9 cellular contexts compared by ENCODE assay signal in genomic region chr11:46330154-46330886, GRCh38. TPM values are rescaled to one million over a fixed set of nuclear protein-coding genes. Genes with fewer than 3 reads are reported as not detected.
DNase-seq lines count a peak whose midpoint lies in the region; ATAC-seq and TF ChIP-seq lines count a peak whose summit lies in the region.
"Had no signal": no experiment of that assay in that cellular context is flagged by ENCODE, and none has a peak within 500 bp of the region (broad histone marks: within the 10 kb centered on the region; RNA-seq: fewer than 3 reads in every experiment).

No MANE protein-coding gene starts in this region.

- H2BK15ac ChIP-seq in mesendoderm (replicated peaks; ENCODE audit: low read depth): no peak overlapping the region

- no peak for ATAC-seq in stimulated activated naive CD8-positive, alpha-beta T cell treated with anti-CD3 and anti-CD28 coated beads, Interleukin-15, amount 100 ng/mL, for 72 hours
- ATAC-seq in stimulated activated naive CD8-positive, alpha-beta T cell treated with anti-CD3 and anti-CD28 coated beads, Interleukin-15, Interleukin-2, amounts not matched to agents 100 U/mL and 50 U/mL, for 24 hours: no peak
- ATAC-seq in stimulated activated effector memory CD8-positive, alpha-beta T cell treated with anti-CD3 and anti-CD28 coated beads, Interleukin-12 subunit alpha, Interleukin-12 subunit beta, amount 100 ng/mL, for 72 hours: no peak

- no peak for DNase-seq in stimulated activated naive CD8-positive, alpha-beta T cell treated with anti-CD3 and anti-CD28 coated beads, Interleukin-15, amount 100 ng/mL, for 72 hours
- no peak for DNase-seq in stimulated activated naive CD8-positive, alpha-beta T cell treated with anti-CD3 and anti-CD28 coated beads, Interleukin-15, Interleukin-2, amounts not matched to agents 100 U/mL and 50 U/mL, for 24 hours
- DNase-seq in NCI-H2227 treated with DMSO at 0.1 percent for 48 hours (lab: John Stamatoyannopoulos, UW) (peak; percentile 93), erythroblast (lab: John Stamatoyannopoulos, UW) (no peak), mammary epithelial cell (no peak), mesendoderm (no peak)
- no peak for DNase-seq in stimulated activated effector memory CD8-positive, alpha-beta T cell treated with anti-CD3 and anti-CD28 coated beads, Interleukin-12 subunit alpha, Interleukin-12 subunit beta, amount 100 ng/mL, for 72 hours (ENCODE audit: low spot score in 2 of 2)
- DNase-seq: NCI-H510A treated with DMSO at 0.1 percent for 48 hours had no signal

- in situ Hi-C loops in mammary epithelial cell (cut with MboI; ENCODE audit: low sequenced_read_pairs in 2 of 2): no loop called here

- H3K27ac ChIP-seq in ectodermal cell (ENCODE audit: insufficient read depth, low read depth, low read length, poor library complexity, severe bottlenecking): peak overlapping the region; percentile 84
- H3K27ac ChIP-seq in mammary epithelial cell (ENCODE audit: insufficient read depth, low read depth, low read length): no peak overlapping the region
- H3K27ac ChIP-seq in mesendoderm (ENCODE audit: low read depth, low read length): no peak overlapping the region

- H4K5ac ChIP-seq in mesendoderm (ENCODE audit: low read length): no peak overlapping the region

- no peak for TF ChIP-seq POLR2A in erythroblast (IDR thresholded peaks at IDR 0.05; ENCODE audit: low read length)

- H3K9me3 Mint-ChIP-seq in stimulated activated naive CD8-positive, alpha-beta T cell treated with anti-CD3 and anti-CD28 coated beads, Interleukin-15, amount 100 ng/mL, for 72 hours: no peaks in the 10 kb centered on the region
- H3K9me3 Mint-ChIP-seq in stimulated activated effector memory CD8-positive, alpha-beta T cell treated with anti-CD3 and anti-CD28 coated beads, Interleukin-12 subunit alpha, Interleukin-12 subunit beta, amount 100 ng/mL, for 72 hours: no peaks in the 10 kb centered on the region

- TF ChIP-seq CTCF in mammary epithelial cell (conservative IDR thresholded peaks at IDR 0.05 in 1 of 2, IDR thresholded peaks at IDR 0.05 in 1 of 2; ENCODE audit: extremely low read depth in 1 of 2, insufficient read depth in 1 of 2, low read depth in 1 of 2, low read length in 2 of 2): no peak

- peaks cover 23% of the 10 kb centered on the region for H3K27me3 ChIP-seq in ectodermal cell (ENCODE audit: control insufficient read depth, insufficient read depth, low read length, poor library complexity, severe bottlenecking)
- peaks cover 26% of the 10 kb centered on the region for H3K27me3 ChIP-seq in mammary epithelial cell (ENCODE audit: insufficient read depth, low read length)
- peaks cover 10% of the 10 kb centered on the region for H3K27me3 ChIP-seq in mesendoderm (ENCODE audit: insufficient read depth, low read length, poor library complexity)

- H3K4me3 Mint-ChIP-seq in stimulated activated naive CD8-positive, alpha-beta T cell treated with anti-CD3 and anti-CD28 coated beads, Interleukin-15, amount 100 ng/mL, for 72 hours: peak overlapping the region; percentile 57 to 65
- no peak overlapping the region for H3K4me3 Mint-ChIP-seq in stimulated activated effector memory CD8-positive, alpha-beta T cell treated with anti-CD3 and anti-CD28 coated beads, Interleukin-12 subunit alpha, Interleukin-12 subunit beta, amount 100 ng/mL, for 72 hours

- WGBS in ectodermal cell, 2 experiments: 18 to 22% methylated on average over 11 of the region's 11 CpGs
- 50% methylated on average over 10 of the region's 11 CpGs for WGBS in mammary epithelial cell (ENCODE audit: low coverage, missing lambda C conversion rate)
- no CpG with 5 or more reads among the region's 11 CpGs for WGBS in mesendoderm (ENCODE audit: extremely low coverage, insufficient coverage, low lambda C conversion rate)

- intact Hi-C loops in mammary epithelial cell (cut with micrococcal nuclease): no loop called here

- no peak overlapping the region for H3K56ac ChIP-seq in mesendoderm (ENCODE audit: low read length)

- H3K4me1 ChIP-seq in ectodermal cell (ENCODE audit: control insufficient read depth, insufficient read depth, low read length) (peaks cover 41% of the 10 kb centered on the region), mammary epithelial cell (ENCODE audit: insufficient read depth, low read length) (peaks cover 10% of the 10 kb centered on the region), mesendoderm (ENCODE audit: control insufficient read depth, low read depth, low read length) (peaks cover 7% of the 10 kb centered on the region)

- H2BK120ac ChIP-seq in mesendoderm (ENCODE audit: low read depth, low read length): no peak overlapping the region

- H2AFZ ChIP-seq in mammary epithelial cell (ENCODE audit: low read depth, low read length): no peak overlapping the region

- H2BK5ac ChIP-seq in mesendoderm (ENCODE audit: low read length): no peak overlapping the region

- H3K4me2 ChIP-seq in mammary epithelial cell (ENCODE audit: insufficient read depth, low read depth, low read length) (no peak overlapping the region), mesendoderm (ENCODE audit: low read length) (no peak overlapping the region)

- no peak overlapping the region for H3K18ac ChIP-seq in mesendoderm (ENCODE audit: low read length)

- no peak overlapping the region for H3K23ac ChIP-seq in mesendoderm (ENCODE audit: low read length)

- H4K8ac ChIP-seq in mesendoderm (ENCODE audit: low read depth, low read length): no peak overlapping the region

- no peaks in the 10 kb centered on the region for H3K9me3 ChIP-seq in ectodermal cell (ENCODE audit: control insufficient read depth, low read length)
- H3K9me3 ChIP-seq in mammary epithelial cell (replicated peaks; ENCODE audit: insufficient read depth, low read length): no peaks in the 10 kb centered on the region

- H3K36me3 ChIP-seq in ectodermal cell (ENCODE audit: control insufficient read depth, insufficient read depth, low read length) (no peaks in the 10 kb centered on the region), mammary epithelial cell (ENCODE audit: insufficient read depth, low read length) (no peaks in the 10 kb centered on the region), mesendoderm (ENCODE audit: control insufficient read depth, insufficient read depth, low read length) (no peaks in the 10 kb centered on the region)

- H3K36me3 Mint-ChIP-seq in stimulated activated effector memory CD8-positive, alpha-beta T cell treated with anti-CD3 and anti-CD28 coated beads, Interleukin-12 subunit alpha, Interleukin-12 subunit beta, amount 100 ng/mL, for 72 hours: no peaks in the 10 kb centered on the region

- H3K4me3 ChIP-seq in ectodermal cell (ENCODE audit: insufficient read depth, low read depth, low read length) (peak overlapping the region; percentile 6), mammary epithelial cell (replicated peaks in 1 of 3; ENCODE audit: insufficient read depth in 1 of 3, low read depth in 2 of 3, low read length in 3 of 3) (no peak overlapping the region), mesendoderm (ENCODE audit: low read length) (no peak overlapping the region)

- H3K27ac Mint-ChIP-seq in stimulated activated naive CD8-positive, alpha-beta T cell treated with anti-CD3 and anti-CD28 coated beads, Interleukin-15, amount 100 ng/mL, for 72 hours: no peak overlapping the region
- H3K27ac Mint-ChIP-seq in stimulated activated effector memory CD8-positive, alpha-beta T cell treated with anti-CD3 and anti-CD28 coated beads, Interleukin-12 subunit alpha, Interleukin-12 subunit beta, amount 100 ng/mL, for 72 hours: no peak overlapping the region

- H3K4ac ChIP-seq in mesendoderm (ENCODE audit: low read depth, low read length): no peak overlapping the region

- no peaks in the 10 kb centered on the region for H3K79me2 ChIP-seq in mammary epithelial cell (ENCODE audit: insufficient read depth, low read length)
- H3K79me2 ChIP-seq in mesendoderm (ENCODE audit: control insufficient read depth, insufficient read depth, low read length): no peaks in the 10 kb centered on the region

- peaks cover 47% of the 10 kb centered on the region for H3K4me1 Mint-ChIP-seq in stimulated activated naive CD8-positive, alpha-beta T cell treated with anti-CD3 and anti-CD28 coated beads, Interleukin-15, amount 100 ng/mL, for 72 hours
- peaks cover 27% of the 10 kb centered on the region for H3K4me1 Mint-ChIP-seq in stimulated activated effector memory CD8-positive, alpha-beta T cell treated with anti-CD3 and anti-CD28 coated beads, Interleukin-12 subunit alpha, Interleukin-12 subunit beta, amount 100 ng/mL, for 72 hours

- H3K9ac ChIP-seq in mammary epithelial cell (ENCODE audit: insufficient read depth, low read length) (no peak overlapping the region), mesendoderm (ENCODE audit: low read length) (no peak overlapping the region)

- BruUV-seq in mammary epithelial cell (replicated peaks; lab: Mats Ljungman, UMichigan): no TSS peak

- no peaks in the 10 kb centered on the region for H3K27me3 Mint-ChIP-seq in stimulated activated naive CD8-positive, alpha-beta T cell treated with anti-CD3 and anti-CD28 coated beads, Interleukin-15, amount 100 ng/mL, for 72 hours

- no peaks in the 10 kb centered on the region for H3K79me1 ChIP-seq in mesendoderm (ENCODE audit: low read length)

- CTCF ChIA-PET in mammary epithelial cell (lab: Charles Lee; ENCODE audit: low non-redundant PET): interaction anchor here (0.6 kb wide), 1 partner anchor 289 kb away, joined by 15 read pairs; no protein-coding TSS in a partner anchor

- no peaks in the 10 kb centered on the region for H4K20me1 ChIP-seq in mammary epithelial cell (ENCODE audit: insufficient read depth, low read length)

- dilution Hi-C loops in mammary epithelial cell (cut with HindIII; ENCODE audit: low sequenced_read_pairs): no loop called here

- no peak overlapping the region for H2AK5ac ChIP-seq in mesendoderm (ENCODE audit: low read length)

RNA-seq across cellular contexts. Expression of gene DGKZ, which starts 16.9 kb away (rescaled TPM):
- 63.3 TPM for polyA plus RNA-seq in ectodermal cell (2013, experiment 1 of 4)
- polyA plus RNA-seq in ectodermal cell (2013, experiment 2 of 4): 58.2 TPM
- polyA plus RNA-seq in ectodermal cell (2013, experiment 3 of 4): 50.1 TPM
- 49.5 TPM for polyA plus RNA-seq in ectodermal cell (2013, experiment 4 of 4)
- total RNA-seq in mammary epithelial cell: 10 to 100 TPM; 80.7 to 83.6 TPM
- polyA plus RNA-seq in mammary epithelial cell: 71.3 TPM
- polyA minus RNA-seq in mammary epithelial cell: 90.3 TPM
- 67.4 TPM for polyA plus RNA-seq in mesendoderm (2013, experiment 1 of 2)
- polyA plus RNA-seq in mesendoderm (2013, experiment 2 of 2): 62.6 TPM

RNA-seq across cellular contexts. Expression of gene MDK, which starts 51.1 kb away (rescaled TPM):
- 1,267 TPM for polyA plus RNA-seq in ectodermal cell (2013, experiment 1 of 4)
- polyA plus RNA-seq in ectodermal cell (2013, experiment 2 of 4): 1,149 TPM
- polyA plus RNA-seq in ectodermal cell (2013, experiment 3 of 4): 1,440 TPM
- 1,571 TPM for polyA plus RNA-seq in ectodermal cell (2013, experiment 4 of 4)
- total RNA-seq in mammary epithelial cell: 1 to 10 TPM; 2.3 to 2.4 TPM
- polyA plus RNA-seq in mammary epithelial cell: 2.1 TPM
- not detected for polyA minus RNA-seq in mammary epithelial cell
- polyA plus RNA-seq in mesendoderm (2013, experiment 1 of 2): 371 TPM
- 374 TPM for polyA plus RNA-seq in mesendoderm (2013, experiment 2 of 2)

RNA-seq across cellular contexts. Expression of gene CREB3L1, which starts 52.9 kb away (rescaled TPM):
- 7.6 TPM for polyA plus RNA-seq in ectodermal cell (2013, experiment 1 of 4)
- 5.4 TPM for polyA plus RNA-seq in ectodermal cell (2013, experiment 2 of 4)
- polyA plus RNA-seq in ectodermal cell (2013, experiment 3 of 4): 6.8 TPM
- 7.0 TPM for polyA plus RNA-seq in ectodermal cell (2013, experiment 4 of 4)
- total RNA-seq in mammary epithelial cell: under 1 TPM in 1 of 2 donors, not detected in 1; 0.17 TPM
- not detected for polyA plus RNA-seq in mammary epithelial cell
- polyA minus RNA-seq in mammary epithelial cell: not detected
- polyA plus RNA-seq in mesendoderm (2013, experiment 1 of 2): 12.5 TPM
- 13.8 TPM for polyA plus RNA-seq in mesendoderm (2013, experiment 2 of 2)
